Comparison of ENCODE assay signal across 1 cellular context in genomic region chr1:117611121-117611601, GRCh38.
TF ChIP-seq lines count a peak whose summit lies in the region.

No MANE protein-coding gene starts in this region.

TF ChIP-seq in HepG2, 621 proteins besides CTCF, POLR2A, EP300 and RAD21:
- no peak for TF ChIP-seq ZNF256 (CRISPR knock-in tag; conservative IDR thresholded peaks at IDR 0.05)
- no peak for TF ChIP-seq NR2F2 (IDR thresholded peaks at IDR 0.05; ENCODE audit: borderline replicate concordance, low read depth)
- no peak for TF ChIP-seq ZNF687 (CRISPR knock-in tag; IDR thresholded peaks at IDR 0.05)
